Comparison of ENCODE assay signal across 8 cellular contexts in the genomic region with DNA sequence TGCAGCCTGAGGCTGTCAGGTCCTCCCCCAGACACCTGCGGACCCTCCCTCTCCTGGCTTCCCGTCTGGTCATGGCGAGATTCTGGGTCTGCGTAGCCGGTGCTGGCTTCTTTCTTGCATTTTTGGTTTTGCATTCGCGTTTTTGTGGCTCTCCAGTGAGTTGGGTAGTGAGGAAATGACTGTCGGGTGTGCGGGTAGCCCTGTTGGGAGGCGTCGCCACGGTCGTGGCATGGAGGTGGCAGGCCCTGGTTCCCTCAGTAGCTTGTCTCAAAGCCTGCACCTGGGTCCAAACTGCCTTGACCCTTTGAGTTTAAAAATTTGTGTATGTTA. TPM values are rescaled to one million over a fixed set of nuclear protein-coding genes. Genes with fewer than 3 reads are reported as not detected.
DNase-seq lines count a peak whose midpoint lies in the region; ATAC-seq and TF ChIP-seq lines count a peak whose summit lies in the region.

No MANE protein-coding gene starts in this region.

- H3K27ac ChIP-seq in CD8-positive, alpha-beta T cell (ENCODE audit: low read depth, low read length): peak overlapping the region; percentile 79
- H3K27ac ChIP-seq in duodenal mucosa (ENCODE audit: low read depth, low read length) (peak overlapping the region; percentile 72), muscle layer of duodenum (ENCODE audit: low read length) (peak overlapping the region; percentile 82), stomach smooth muscle (ENCODE audit: low read length) (peak overlapping the region; percentile 66)

- H3K9ac ChIP-seq in duodenal mucosa (ENCODE audit: low read depth in 1 of 2, low read length in 2 of 2) (peak overlapping the region; percentile 67 to 84), stomach smooth muscle (ENCODE audit: low read length in 2 of 2) (peak overlapping the region; percentile 79 to 91)

- H3K4me3 ChIP-seq in CD8-positive, alpha-beta T cell (ENCODE audit: low read depth, low read length): peak overlapping the region; percentile 93
- H3K4me3 ChIP-seq in duodenal mucosa (ENCODE audit: low read depth in 1 of 2, low read length in 2 of 2) (peak overlapping the region; percentile 100), muscle layer of duodenum (ENCODE audit: low read depth in 1 of 2, low read length in 2 of 2) (peak overlapping the region; percentile 70 to 88), stomach smooth muscle (ENCODE audit: low read length in 2 of 2) (peak overlapping the region; percentile 98 to 99)

- DNase-seq in CD8-positive, alpha-beta T cell: peak in 4 of 7 experiments; percentile 19 to 58 (median 47)
- peak; percentile 60 for DNase-seq in activated CD4-positive, CD25-positive, alpha-beta regulatory T cell treated with anti-CD3 and anti-CD28 coated beads, Interleukin-2, amount 50 U/mL, for 72 hours
- DNase-seq in pons (ENCODE audit: low spot score): no peak

- POLR2A ChIA-PET in CD8-positive, alpha-beta T cell (lab: Charles Lee): interaction anchor here (0.6 to 2.9 kb wide), 5 partner anchors 9 to 689 kb away, joined by 3 to 15 read pairs (median 11); a partner anchor contains a TSS

- no peaks in the 10 kb centered on the region for H3K9me3 ChIP-seq in CD8-positive, alpha-beta T cell (ENCODE audit: low read length)
- no peaks in the 10 kb centered on the region for H3K9me3 ChIP-seq in duodenal mucosa (ENCODE audit: control insufficient read depth in 1 of 2, low read length in 2 of 2)
- H3K9me3 ChIP-seq in muscle layer of duodenum (ENCODE audit: control insufficient read depth in 1 of 2, low read length in 2 of 2): no peaks in the 10 kb centered on the region
- H3K9me3 ChIP-seq in stomach smooth muscle (ENCODE audit: control insufficient read depth in 2 of 2, low read length in 2 of 2): no peaks in the 10 kb centered on the region

- no peaks in the 10 kb centered on the region for H3K27me3 ChIP-seq in CD8-positive, alpha-beta T cell (ENCODE audit: insufficient read depth, low read length)
- H3K27me3 ChIP-seq in duodenal mucosa (ENCODE audit: control insufficient read depth in 1 of 2, insufficient read depth in 2 of 2, low read length in 2 of 2): no peaks in the 10 kb centered on the region
- H3K27me3 ChIP-seq in muscle layer of duodenum (ENCODE audit: low read depth, low read length): no peaks in the 10 kb centered on the region
- H3K27me3 ChIP-seq in stomach smooth muscle (ENCODE audit: control insufficient read depth in 1 of 2, insufficient read depth in 2 of 2, low read length in 2 of 2): no peaks in the 10 kb centered on the region

- H3K4me1 ChIP-seq in CD8-positive, alpha-beta T cell (ENCODE audit: insufficient read depth, low read length): peaks cover 30% of the 10 kb centered on the region
- H3K4me1 ChIP-seq in duodenal mucosa (ENCODE audit: control insufficient read depth in 1 of 2, insufficient read depth in 2 of 2, low read length in 2 of 2): peaks cover 20 to 21% of the 10 kb centered on the region in 2 donors
- H3K4me1 ChIP-seq in muscle layer of duodenum (ENCODE audit: control insufficient read depth in 1 of 2, insufficient read depth in 2 of 2, low read length in 2 of 2): peaks cover 8 to 30% of the 10 kb centered on the region in 2 donors
- H3K4me1 ChIP-seq in stomach smooth muscle (ENCODE audit: control insufficient read depth, insufficient read depth, low read length): peaks cover 5% of the 10 kb centered on the region

- no peaks in the 10 kb centered on the region for H3K27me3 Mint-ChIP-seq in CD8-positive, alpha-beta T cell (ENCODE audit: low read depth)

- peak overlapping the region; percentile 94 for H3K4me3 Mint-ChIP-seq in CD8-positive, alpha-beta T cell

- intact Hi-C loops in CD8-positive, alpha-beta T cell (cut with DNase I, micrococcal nuclease): loop anchor here (2.0 to 10.0 kb wide), 8 partner anchors 618 to 1981 kb away; a partner anchor contains a TSS

- TF ChIP-seq CTCF in CD8-positive, alpha-beta T cell (IDR thresholded peaks at IDR 0.05): no peak

- H3K4me1 Mint-ChIP-seq in CD8-positive, alpha-beta T cell (ENCODE audit: low read depth): peaks cover 59% of the 10 kb centered on the region

- ATAC-seq in CD8-positive, alpha-beta T cell: peak; percentile 24
- ATAC-seq in GM19463 (IDR thresholded peaks at IDR 0.05; ENCODE audit: unreplicated experiment) (peak; percentile 32), HG03571 (IDR thresholded peaks at IDR 0.05; ENCODE audit: unreplicated experiment) (peak; percentile 24)

- H3K36me3 Mint-ChIP-seq in CD8-positive, alpha-beta T cell: peaks cover 29% of the 10 kb centered on the region

- peak overlapping the region; percentile 99 for H3K27ac Mint-ChIP-seq in CD8-positive, alpha-beta T cell

- H3K36me3 ChIP-seq in CD8-positive, alpha-beta T cell (ENCODE audit: insufficient read depth, low read length): no peaks in the 10 kb centered on the region
- H3K36me3 ChIP-seq in duodenal mucosa (ENCODE audit: control insufficient read depth in 1 of 2, insufficient read depth in 2 of 2, low read length in 2 of 2): no peaks in the 10 kb centered on the region
- H3K36me3 ChIP-seq in muscle layer of duodenum (ENCODE audit: control insufficient read depth in 1 of 2, insufficient read depth in 2 of 2, low read length in 2 of 2): no peaks in the 10 kb centered on the region
- H3K36me3 ChIP-seq in stomach smooth muscle (ENCODE audit: control insufficient read depth in 2 of 2, insufficient read depth in 2 of 2, low read length in 2 of 2): peaks cover 0 to 3% of the 10 kb centered on the region in 2 donors

- H3K9me3 Mint-ChIP-seq in CD8-positive, alpha-beta T cell: no peaks in the 10 kb centered on the region

- CTCF ChIA-PET in CD8-positive, alpha-beta T cell (lab: Charles Lee): no interaction called here

RNA-seq across cellular contexts. Expression of a gene that starts 0.3 kb away (rescaled TPM):
- total RNA-seq in CD8-positive, alpha-beta T cell: 1 to 10 TPM; 8.2 to 9.3 TPM

RNA-seq across cellular contexts. Expression of a gene that starts 0.6 kb away (rescaled TPM):
- total RNA-seq in CD8-positive, alpha-beta T cell: 10 to 100 TPM; 51.8 to 52.4 TPM

RNA-seq across cellular contexts. Expression of a gene that starts 47.9 kb away (rescaled TPM):
- total RNA-seq in CD8-positive, alpha-beta T cell: not detected
